1 cellular context compared by ENCODE assay signal in genomic region chr2:229921892-229922448, GRCh38.
TF ChIP-seq lines count a peak whose summit lies in the region.

Gene TRIP12 (minus strand): TSS chr2:229922009. CDS start chr2:229880079, 41,930 bp downstream.

TF ChIP-seq in HepG2, 621 proteins besides CTCF, POLR2A, EP300 and RAD21 (continued from another document and continues in another):
- TF ChIP-seq HOXA9 (CRISPR knock-in tag; IDR thresholded peaks at IDR 0.05; ENCODE audit: borderline replicate concordance) (no peak), MIER2 (CRISPR knock-in tag; IDR thresholded peaks at IDR 0.05) (0 out of 2 replicates have a peak, but pooled peaks have one; percentile 12), ZNF562 (CRISPR knock-in tag; IDR thresholded peaks at IDR 0.05; ENCODE audit: borderline replicate concordance) (no peak), ZNF17 (CRISPR knock-in tag; IDR thresholded peaks at IDR 0.05) (no peak), YEATS4 (CRISPR knock-in tag; IDR thresholded peaks at IDR 0.05; ENCODE audit: borderline replicate concordance) (peak; percentile 78), KLF12 (CRISPR knock-in tag; IDR thresholded peaks at IDR 0.05; ENCODE audit: borderline replicate concordance) (peak; percentile 49; the same call in 1 of the 2 replicates), ZNF34 (CRISPR knock-in tag; IDR thresholded peaks at IDR 0.05; ENCODE audit: borderline replicate concordance) (no peak), ZNF350 (CRISPR knock-in tag; IDR thresholded peaks at IDR 0.05; ENCODE audit: borderline replicate concordance, low read depth) (no peak), ARID4A (CRISPR knock-in tag; IDR thresholded peaks at IDR 0.05; ENCODE audit: borderline replicate concordance) (no peak), KAT7 (CRISPR knock-in tag; IDR thresholded peaks at IDR 0.05; ENCODE audit: borderline replicate concordance) (no peak; the same call in 1 of the 2 replicates), CEBPB (IDR thresholded peaks at IDR 0.05; ENCODE audit: borderline replicate concordance, low read depth, low read length) (no peak), FIP1L1 (IDR thresholded peaks at IDR 0.05; ENCODE audit: borderline replicate concordance, insufficient read depth, low read depth, low read length) (0 out of 2 replicates have a peak, but pooled peaks have one; percentile 72), PHF21A (CRISPR knock-in tag; IDR thresholded peaks at IDR 0.05) (peak; percentile 92), ZNF263 (CRISPR knock-in tag; IDR thresholded peaks at IDR 0.05) (no peak), PBX2 (CRISPR knock-in tag; IDR thresholded peaks at IDR 0.05) (no peak), ZBTB7B (CRISPR knock-in tag; IDR thresholded peaks at IDR 0.05) (peak; percentile 72), ZNF510 (CRISPR knock-in tag; IDR thresholded peaks at IDR 0.05; ENCODE audit: low read depth) (0 out of 2 replicates have a peak, but pooled peaks have one; percentile 42), MXD4 (CRISPR knock-in tag; IDR thresholded peaks at IDR 0.05) (no peak), NFYB (CRISPR knock-in tag; IDR thresholded peaks at IDR 0.05) (peak; percentile 67), ATF5 (CRISPR knock-in tag; IDR thresholded peaks at IDR 0.05; ENCODE audit: low read depth) (no peak), ZGPAT (CRISPR knock-in tag; IDR thresholded peaks at IDR 0.05) (peak; percentile 91), KLF15 (CRISPR knock-in tag; IDR thresholded peaks at IDR 0.05; ENCODE audit: borderline replicate concordance) (peak; percentile 66; the same call in 1 of the 2 replicates), MXD3 (CRISPR knock-in tag; IDR thresholded peaks at IDR 0.05) (no peak), ZNF850 (CRISPR knock-in tag; conservative IDR thresholded peaks at IDR 0.05) (no peak), RXRB (CRISPR knock-in tag; IDR thresholded peaks at IDR 0.05; ENCODE audit: borderline replicate concordance) (peak; percentile 34; the same call in 1 of the 2 replicates), ZNF446 (CRISPR knock-in tag; IDR thresholded peaks at IDR 0.05) (no peak; the same call in 1 of the 2 replicates)
- TF ChIP-seq, protein P1, sequence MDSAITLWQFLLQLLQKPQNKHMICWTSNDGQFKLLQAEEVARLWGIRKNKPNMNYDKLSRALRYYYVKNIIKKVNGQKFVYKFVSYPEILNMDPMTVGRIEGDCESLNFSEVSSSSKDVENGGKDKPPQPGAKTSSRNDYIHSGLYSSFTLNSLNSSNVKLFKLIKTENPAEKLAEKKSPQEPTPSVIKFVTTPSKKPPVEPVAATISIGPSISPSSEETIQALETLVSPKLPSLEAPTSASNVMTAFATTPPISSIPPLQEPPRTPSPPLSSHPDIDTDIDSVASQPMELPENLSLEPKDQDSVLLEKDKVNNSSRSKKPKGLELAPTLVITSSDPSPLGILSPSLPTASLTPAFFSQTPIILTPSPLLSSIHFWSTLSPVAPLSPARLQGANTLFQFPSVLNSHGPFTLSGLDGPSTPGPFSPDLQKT (CRISPR knock-in tag; IDR thresholded peaks at IDR 0.05; ENCODE audit: borderline replicate concordance): no peak
- TF ChIP-seq, protein P2, sequence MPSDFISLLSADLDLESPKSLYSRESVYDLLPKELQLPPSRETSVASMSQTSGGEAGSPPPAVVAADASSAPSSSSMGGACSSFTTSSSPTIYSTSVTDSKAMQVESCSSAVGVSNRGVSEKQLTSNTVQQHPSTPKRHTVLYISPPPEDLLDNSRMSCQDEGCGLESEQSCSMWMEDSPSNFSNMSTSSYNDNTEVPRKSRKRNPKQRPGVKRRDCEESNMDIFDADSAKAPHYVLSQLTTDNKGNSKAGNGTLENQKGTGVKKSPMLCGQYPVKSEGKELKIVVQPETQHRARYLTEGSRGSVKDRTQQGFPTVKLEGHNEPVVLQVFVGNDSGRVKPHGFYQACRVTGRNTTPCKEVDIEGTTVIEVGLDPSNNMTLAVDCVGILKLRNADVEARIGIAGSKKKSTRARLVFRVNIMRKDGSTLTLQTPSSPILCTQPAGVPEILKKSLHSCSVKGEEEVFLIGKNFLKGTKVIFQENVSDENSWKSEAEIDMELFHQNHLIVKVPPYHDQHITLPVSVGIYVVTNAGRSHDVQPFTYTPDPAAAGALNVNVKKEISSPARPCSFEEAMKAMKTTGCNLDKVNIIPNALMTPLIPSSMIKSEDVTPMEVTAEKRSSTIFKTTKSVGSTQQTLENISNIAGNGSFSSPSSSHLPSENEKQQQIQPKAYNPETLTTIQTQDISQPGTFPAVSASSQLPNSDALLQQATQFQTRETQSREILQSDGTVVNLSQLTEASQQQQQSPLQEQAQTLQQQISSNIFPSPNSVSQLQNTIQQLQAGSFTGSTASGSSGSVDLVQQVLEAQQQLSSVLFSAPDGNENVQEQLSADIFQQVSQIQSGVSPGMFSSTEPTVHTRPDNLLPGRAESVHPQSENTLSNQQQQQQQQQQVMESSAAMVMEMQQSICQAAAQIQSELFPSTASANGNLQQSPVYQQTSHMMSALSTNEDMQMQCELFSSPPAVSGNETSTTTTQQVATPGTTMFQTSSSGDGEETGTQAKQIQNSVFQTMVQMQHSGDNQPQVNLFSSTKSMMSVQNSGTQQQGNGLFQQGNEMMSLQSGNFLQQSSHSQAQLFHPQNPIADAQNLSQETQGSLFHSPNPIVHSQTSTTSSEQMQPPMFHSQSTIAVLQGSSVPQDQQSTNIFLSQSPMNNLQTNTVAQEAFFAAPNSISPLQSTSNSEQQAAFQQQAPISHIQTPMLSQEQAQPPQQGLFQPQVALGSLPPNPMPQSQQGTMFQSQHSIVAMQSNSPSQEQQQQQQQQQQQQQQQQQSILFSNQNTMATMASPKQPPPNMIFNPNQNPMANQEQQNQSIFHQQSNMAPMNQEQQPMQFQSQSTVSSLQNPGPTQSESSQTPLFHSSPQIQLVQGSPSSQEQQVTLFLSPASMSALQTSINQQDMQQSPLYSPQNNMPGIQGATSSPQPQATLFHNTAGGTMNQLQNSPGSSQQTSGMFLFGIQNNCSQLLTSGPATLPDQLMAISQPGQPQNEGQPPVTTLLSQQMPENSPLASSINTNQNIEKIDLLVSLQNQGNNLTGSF (CRISPR knock-in tag; IDR thresholded peaks at IDR 0.05): 0 out of 2 replicates have a peak, but pooled peaks have one; percentile 45
- TF ChIP-seq, protein P3, sequence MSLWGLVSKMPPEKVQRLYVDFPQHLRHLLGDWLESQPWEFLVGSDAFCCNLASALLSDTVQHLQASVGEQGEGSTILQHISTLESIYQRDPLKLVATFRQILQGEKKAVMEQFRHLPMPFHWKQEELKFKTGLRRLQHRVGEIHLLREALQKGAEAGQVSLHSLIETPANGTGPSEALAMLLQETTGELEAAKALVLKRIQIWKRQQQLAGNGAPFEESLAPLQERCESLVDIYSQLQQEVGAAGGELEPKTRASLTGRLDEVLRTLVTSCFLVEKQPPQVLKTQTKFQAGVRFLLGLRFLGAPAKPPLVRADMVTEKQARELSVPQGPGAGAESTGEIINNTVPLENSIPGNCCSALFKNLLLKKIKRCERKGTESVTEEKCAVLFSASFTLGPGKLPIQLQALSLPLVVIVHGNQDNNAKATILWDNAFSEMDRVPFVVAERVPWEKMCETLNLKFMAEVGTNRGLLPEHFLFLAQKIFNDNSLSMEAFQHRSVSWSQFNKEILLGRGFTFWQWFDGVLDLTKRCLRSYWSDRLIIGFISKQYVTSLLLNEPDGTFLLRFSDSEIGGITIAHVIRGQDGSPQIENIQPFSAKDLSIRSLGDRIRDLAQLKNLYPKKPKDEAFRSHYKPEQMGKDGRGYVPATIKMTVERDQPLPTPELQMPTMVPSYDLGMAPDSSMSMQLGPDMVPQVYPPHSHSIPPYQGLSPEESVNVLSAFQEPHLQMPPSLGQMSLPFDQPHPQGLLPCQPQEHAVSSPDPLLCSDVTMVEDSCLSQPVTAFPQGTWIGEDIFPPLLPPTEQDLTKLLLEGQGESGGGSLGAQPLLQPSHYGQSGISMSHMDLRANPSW (CRISPR knock-in tag; IDR thresholded peaks at IDR 0.05; ENCODE audit: borderline replicate concordance): no peak
- TF ChIP-seq, protein P4, sequence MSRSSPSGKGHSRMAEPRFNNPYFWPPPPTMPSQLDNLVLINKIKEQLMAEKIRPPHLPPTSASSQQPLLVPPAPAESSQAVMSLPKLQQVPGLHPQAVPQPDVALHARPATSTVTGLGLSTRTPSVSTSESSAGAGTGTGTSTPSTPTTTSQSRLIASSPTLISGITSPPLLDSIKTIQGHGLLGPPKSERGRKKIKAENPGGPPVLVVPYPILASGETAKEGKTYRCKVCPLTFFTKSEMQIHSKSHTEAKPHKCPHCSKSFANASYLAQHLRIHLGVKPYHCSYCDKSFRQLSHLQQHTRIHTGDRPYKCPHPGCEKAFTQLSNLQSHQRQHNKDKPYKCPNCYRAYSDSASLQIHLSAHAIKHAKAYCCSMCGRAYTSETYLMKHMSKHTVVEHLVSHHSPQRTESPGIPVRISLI (CRISPR knock-in tag; IDR thresholded peaks at IDR 0.05; ENCODE audit: borderline replicate concordance): no peak
